ENCODE assay signal across 31 cellular contexts in genomic region chr1:7476402-7476801, GRCh38.
"Had no signal": no experiment of that assay in that cellular context is flagged by ENCODE, and none has a peak within 500 bp of the region (broad histone marks: within the 10 kb centered on the region; RNA-seq: fewer than 3 reads in every experiment).

No MANE protein-coding gene starts in this region.

- H3K36me3 ChIP-seq: adrenal gland, cardiac muscle cell, esophagus muscularis mucosa, gastrocnemius medialis, heart left ventricle had no signal

- H3K4me3 ChIP-seq: adrenal gland, body of pancreas, cardiac muscle cell, esophagus muscularis mucosa, gastrocnemius medialis, heart left ventricle had no signal

- H3K4me1 ChIP-seq: body of pancreas, gastrocnemius medialis had no signal

- H3K9me3 ChIP-seq: adrenal gland, body of pancreas, esophagus muscularis mucosa, gastrocnemius medialis, heart left ventricle had no signal

- FAIRE-seq: colon had no signal

- DNase-seq: activated CD4-positive, alpha-beta memory T cell treated with anti-CD3 and anti-CD28 coated beads for 36 hours; activated CD4-positive, alpha-beta T cell treated with anti-CD3 and anti-CD28 coated beads for 36 hours; activated CD4-positive, alpha-beta T cell treated with anti-CD3 and anti-CD28 coated beads, Interleukin-2, amount 10 ng/mL, durations not matched to agents 24 days and 14 days; activated CD4-positive, CD25-positive, alpha-beta regulatory T cell; activated CD4-positive, CD25-positive, alpha-beta regulatory T cell treated with anti-CD3 and anti-CD28 coated beads, Interleukin-2, amount 50 U/mL, for 72 hours; activated CD8-positive, alpha-beta memory T cell treated with anti-CD3 and anti-CD28 coated beads, Interleukin-2, amount 10 ng/mL, durations not matched to agents 7 days and 5 days; activated CD8-positive, alpha-beta memory T cell treated with anti-CD3 and anti-CD28 coated beads, Interleukin-2, amount 50 U/mL, for 4 hours; activated CD8-positive, alpha-beta T cell treated with anti-CD3 and anti-CD28 coated beads, Interleukin-2, amount 10 ng/mL, durations not matched to agents 7 days and 5 days; activated effector memory CD4-positive, alpha-beta T cell treated with anti-CD3 and anti-CD28 coated beads, Interleukin-2, amount 50 U/mL, for 16 hours; activated naive CD4-positive, alpha-beta T cell treated with anti-CD3 and anti-CD28 coated beads for 36 hours; activated naive CD8-positive, alpha-beta T cell treated with anti-CD3 and anti-CD28 coated beads for 36 hours; activated naive CD8-positive, alpha-beta T cell treated with anti-CD3 and anti-CD28 coated beads, Interleukin-2, amount 50 U/mL, for 24 hours; activated T-cell treated with anti-CD3 and anti-CD28 coated beads, Interleukin-2, amount 50 U/mL, for 1 hour; activated T-cell treated with anti-CD3 and anti-CD28 coated beads, Interleukin-2, amount 50 U/mL, for 48 hours; adrenal gland; amygdala; aorta; body of pancreas; cortex of kidney; dermis blood vessel endothelial cell; effector CD4-positive, alpha-beta T cell; effector memory CD8-positive, alpha-beta T cell; erythroblast; foreskin keratinocyte; gastrocnemius medialis; glutamatergic neuron; heart left ventricle; T-helper 2 cell had no signal

- H3K27me3 ChIP-seq: adrenal gland, body of pancreas, cardiac muscle cell, esophagus muscularis mucosa, gastrocnemius medialis, heart left ventricle had no signal

- H3K27ac ChIP-seq: body of pancreas, cardiac muscle cell, esophagus muscularis mucosa, foreskin keratinocyte, gastrocnemius medialis, heart left ventricle had no signal
